ENCODE assay signal across 22 cellular contexts in genomic region chr11:114886644-114887259, GRCh38.
A peak's percentile ranks its signal among the peaks of the same experiment; 100 is the strongest.
DNase-seq lines count a peak whose midpoint lies in the region; ATAC-seq, FAIRE-seq and TF ChIP-seq lines count a peak whose summit lies in the region.
"Had no signal": no experiment of that assay in that cellular context is flagged by ENCODE, and none has a peak within 500 bp of the region (broad histone marks: within the 10 kb centered on the region; RNA-seq: fewer than 3 reads in every experiment).

No MANE protein-coding gene starts in this region.

- H3K4me1 ChIP-seq in breast epithelium (no peaks in the 10 kb centered on the region), astrocyte (ENCODE audit: insufficient read depth, low read length) (peaks cover 6% of the 10 kb centered on the region)

- H3K4me3 ChIP-seq in breast epithelium (no peak overlapping the region), astrocyte (ENCODE audit: insufficient read depth, low read depth, low read length) (no peak overlapping the region)
- H3K4me3 ChIP-seq: BLaER1 had no signal

- peaks cover 9% of the 10 kb centered on the region for H3K4me1 Mint-ChIP-seq in MCF 10A (ENCODE audit: insufficient read depth, unreplicated experiment)
- H3K4me1 Mint-ChIP-seq in astrocyte (ENCODE audit: low read depth, unreplicated experiment): peaks cover 11% of the 10 kb centered on the region
- H3K4me1 Mint-ChIP-seq: IgD-negative memory B cell had no signal

- BruUV-seq in MCF 10A (replicated peaks; lab: Mats Ljungman, UMichigan): no TSS peak

- FAIRE-seq in astrocyte (lab: Jason Lieb, UNC): no peak
- FAIRE-seq: G401.6, H1 had no signal

- TF ChIP-seq CTCF in MCF 10A (IDR thresholded peaks at IDR 0.05; ENCODE audit: unreplicated experiment): no peak
- TF ChIP-seq CTCF in breast epithelium (IDR thresholded peaks at IDR 0.05): no peak
- TF ChIP-seq CTCF in astrocyte (IDR thresholded peaks at IDR 0.05; ENCODE audit: insufficient read depth, low read depth, low read length): no peak

- CTCF ChIA-PET in MCF 10A (lab: Yijun Ruan, JAX): no interaction called here

- H3K36me3 ChIP-seq in breast epithelium: no peaks in the 10 kb centered on the region
- no peaks in the 10 kb centered on the region for H3K36me3 ChIP-seq in astrocyte (ENCODE audit: insufficient read depth, low read length)
- H3K36me3 ChIP-seq: BLaER1 had no signal

- intact Hi-C loops in MCF 10A (cut with micrococcal nuclease): no loop called here
- intact Hi-C loops in breast epithelium (cut with DNase I; ENCODE audit: low total_unique reads): no loop called here

- H3K27ac Mint-ChIP-seq in MCF 10A (ENCODE audit: low read depth, unreplicated experiment) (no peak overlapping the region), astrocyte (ENCODE audit: unreplicated experiment) (no peak overlapping the region)
- H3K27ac Mint-ChIP-seq: CD4-positive, alpha-beta T cell; IgD-negative memory B cell had no signal

- DNase-seq in MCF 10A (ENCODE audit: unreplicated experiment): peak; percentile 53
- no peak for DNase-seq in breast epithelium (ENCODE audit: low spot score in 2 of 2)
- peak; percentile 1 for DNase-seq in astrocyte (ENCODE audit: low read depth)
- DNase-seq in kidney glomerular epithelial cell (lab: John Stamatoyannopoulos, UW): peak; percentile 77
- no peak for DNase-seq in GOT3 (lab: John Stamatoyannopoulos, UW)
- no peak for DNase-seq in activated naive CD4-positive, alpha-beta T cell treated with Interleukin-2 at 50 U/mL for 16 hours
- DNase-seq: CD4-positive, alpha-beta T cell; HCEC 1CT; NCI-H1092 treated with DMSO at 0.1 percent for 48 hours; NCI-H1436; NCI-H2107; NCI-H446 treated with DMSO at 0.1 percent for 48 hours; NCI-H69; Right ventricle myocardium superior; RPMI8226 had no signal

- H3K9ac ChIP-seq in astrocyte (ENCODE audit: low read length): no peak overlapping the region
- H3K9ac ChIP-seq: BLaER1, KMS-11 had no signal

- H3K27me3 ChIP-seq in breast epithelium (no peaks in the 10 kb centered on the region), astrocyte (ENCODE audit: insufficient read depth, low read length) (no peaks in the 10 kb centered on the region)
- H3K27me3 ChIP-seq: BLaER1 had no signal

- H3K36me3 Mint-ChIP-seq in MCF 10A (ENCODE audit: insufficient read depth, unreplicated experiment): no peaks in the 10 kb centered on the region
- no peaks in the 10 kb centered on the region for H3K36me3 Mint-ChIP-seq in astrocyte (ENCODE audit: low read depth, unreplicated experiment)
- H3K36me3 Mint-ChIP-seq: IgD-negative memory B cell had no signal

- H3K79me2 ChIP-seq in astrocyte (ENCODE audit: insufficient read depth, low read length): no peaks in the 10 kb centered on the region

- ATAC-seq in HG03442 (IDR thresholded peaks at IDR 0.05; ENCODE audit: unreplicated experiment): no peak

- no peaks in the 10 kb centered on the region for H3K9me3 Mint-ChIP-seq in MCF 10A (ENCODE audit: unreplicated experiment)
- H3K9me3 Mint-ChIP-seq in astrocyte (ENCODE audit: unreplicated experiment): peaks cover 5% of the 10 kb centered on the region

- H3K27me3 Mint-ChIP-seq in MCF 10A (ENCODE audit: insufficient read depth, unreplicated experiment) (no peaks in the 10 kb centered on the region), astrocyte (ENCODE audit: low read depth, unreplicated experiment) (peaks cover 3% of the 10 kb centered on the region)
- H3K27me3 Mint-ChIP-seq: IgD-negative memory B cell had no signal

- no peaks in the 10 kb centered on the region for H4K20me1 ChIP-seq in astrocyte (ENCODE audit: insufficient read depth, low read length)
- H4K20me1 ChIP-seq: BLaER1 had no signal

- no peak overlapping the region for H2AFZ ChIP-seq in astrocyte (ENCODE audit: low read depth, low read length)

- POLR2A ChIA-PET in MCF 10A (lab: Yijun Ruan, JAX): no interaction called here

- H3K27ac ChIP-seq in breast epithelium (no peak overlapping the region), astrocyte (ENCODE audit: low read depth, low read length) (no peak overlapping the region)
- H3K27ac ChIP-seq: BLaER1, HL-60, KMS-11 had no signal

- H3K4me3 Mint-ChIP-seq in MCF 10A (ENCODE audit: unreplicated experiment) (no peak overlapping the region), astrocyte (ENCODE audit: unreplicated experiment) (no peak overlapping the region)
- H3K4me3 Mint-ChIP-seq: CD4-positive, alpha-beta T cell; IgD-negative memory B cell had no signal

- TF ChIP-seq POLR2A in breast epithelium (IDR thresholded peaks at IDR 0.05): no peak

- H3K9me3 ChIP-seq in breast epithelium (no peaks in the 10 kb centered on the region), astrocyte (ENCODE audit: insufficient read depth, low read depth, low read length) (no peaks in the 10 kb centered on the region)
- H3K9me3 ChIP-seq: BLaER1 had no signal

- no peak overlapping the region for H3K4me2 ChIP-seq in astrocyte (ENCODE audit: low read length)
- H3K4me2 ChIP-seq: BLaER1, KMS-11 had no signal

Comparison
In these comparisons a context has a peak if more than half of its experiments do, and no peak if none do; other contexts are left out.
1. DNase-seq: peak in MCF 10A (single experiment), astrocyte (single experiment) and kidney glomerular epithelial cell (single experiment); none in breast epithelium (0 of 2), GOT3 (single experiment) and activated naive CD4-positive, alpha-beta T cell treated with Interleukin-2 at 50 U/mL for 16 hours (single experiment).